1 cellular context compared by ENCODE assay signal in genomic region chr1:18820791-18821641, GRCh38.
TF ChIP-seq lines count a peak whose summit lies in the region.

No MANE protein-coding gene starts in this region.

TF ChIP-seq in HepG2, 621 proteins besides CTCF, POLR2A, EP300 and RAD21 (continued from another document and continues in another):
- no peak for TF ChIP-seq HINFP (CRISPR knock-in tag; IDR thresholded peaks at IDR 0.05; ENCODE audit: low read depth)
- TF ChIP-seq E2F1 (CRISPR knock-in tag; IDR thresholded peaks at IDR 0.05): no peak
- TF ChIP-seq ASH2L (IDR thresholded peaks at IDR 0.05; ENCODE audit: insufficient read length, low read depth, low read length): no peak
- 0 out of 2 replicates have a peak, but pooled peaks have one; percentile 22 for TF ChIP-seq BCL3 (CRISPR knock-in tag; IDR thresholded peaks at IDR 0.05)
- peak; percentile 56; the same call in 1 of the 2 replicates for TF ChIP-seq KDM2A (CRISPR knock-in tag; IDR thresholded peaks at IDR 0.05; ENCODE audit: borderline replicate concordance, low read depth)
- TF ChIP-seq ZNF598 (CRISPR knock-in tag; IDR thresholded peaks at IDR 0.05; ENCODE audit: borderline replicate concordance): peak; percentile 67; the same call in 1 of the 2 replicates
- TF ChIP-seq ZNF687 (CRISPR knock-in tag; IDR thresholded peaks at IDR 0.05): peak; percentile 28; the same call in 1 of the 2 replicates
- no peak for TF ChIP-seq TIGD3 (CRISPR knock-in tag; IDR thresholded peaks at IDR 0.05; ENCODE audit: borderline replicate concordance)
- 0 out of 2 replicates have a peak, but pooled peaks have one; percentile 48 for TF ChIP-seq ZNF350 (CRISPR knock-in tag; IDR thresholded peaks at IDR 0.05; ENCODE audit: borderline replicate concordance, low read depth)
- TF ChIP-seq BHLHE40 (IDR thresholded peaks at IDR 0.05; ENCODE audit: low read length): peak; percentile 26; the same call in 1 of the 2 replicates
- peak; percentile 32 for TF ChIP-seq ZNF407 (CRISPR knock-in tag; IDR thresholded peaks at IDR 0.05; ENCODE audit: not compliant biosample characterization)
- 0 out of 2 replicates have a peak, but pooled peaks have one; percentile 57 for TF ChIP-seq SMAD1 (CRISPR knock-in tag; IDR thresholded peaks at IDR 0.05; ENCODE audit: borderline replicate concordance, low read depth)
- TF ChIP-seq ZBTB7A (CRISPR knock-in tag; IDR thresholded peaks at IDR 0.05): no peak
- TF ChIP-seq IKZF4 (CRISPR knock-in tag; IDR thresholded peaks at IDR 0.05; ENCODE audit: borderline replicate concordance, low read depth, not compliant biosample characterization): no peak
- peak; percentile 38; the same call in 1 of the 2 replicates for TF ChIP-seq UBTF (CRISPR knock-in tag; IDR thresholded peaks at IDR 0.05)
- peak; percentile 48; the same call in 1 of the 2 replicates for TF ChIP-seq ZNF768 (CRISPR knock-in tag; IDR thresholded peaks at IDR 0.05)
- no peak for TF ChIP-seq TARDBP (CRISPR knock-in tag; IDR thresholded peaks at IDR 0.05)
- no peak for TF ChIP-seq THYN1 (CRISPR knock-in tag; IDR thresholded peaks at IDR 0.05; ENCODE audit: borderline replicate concordance, low read depth)
- TF ChIP-seq NKX3-1 (CRISPR knock-in tag; IDR thresholded peaks at IDR 0.05): no peak
- no peak for TF ChIP-seq TBP (CRISPR knock-in tag; IDR thresholded peaks at IDR 0.05)
- TF ChIP-seq XRCC5 (optimal IDR thresholded peaks at IDR 0.05; ENCODE audit: low read length): peak; percentile 38
- TF ChIP-seq SETDB1 (CRISPR knock-in tag; IDR thresholded peaks at IDR 0.05; ENCODE audit: borderline replicate concordance): no peak
- peak; percentile 61; the same call in 1 of the 2 replicates for TF ChIP-seq MTF2 (CRISPR knock-in tag; IDR thresholded peaks at IDR 0.05; ENCODE audit: borderline replicate concordance)
- peak; percentile 31 for TF ChIP-seq TEAD3 (CRISPR knock-in tag; optimal IDR thresholded peaks at IDR 0.05; ENCODE audit: borderline replicate concordance)
- TF ChIP-seq SMC3 (IDR thresholded peaks at IDR 0.05; ENCODE audit: low read length): peak; percentile 78
- TF ChIP-seq ZNF570 (CRISPR knock-in tag; IDR thresholded peaks at IDR 0.05; ENCODE audit: borderline replicate concordance): no peak
- TF ChIP-seq NR2C2 (CRISPR knock-in tag; IDR thresholded peaks at IDR 0.05; ENCODE audit: borderline replicate concordance): no peak
- no peak for TF ChIP-seq ZNF749 (CRISPR knock-in tag; IDR thresholded peaks at IDR 0.05; ENCODE audit: borderline replicate concordance)
- TF ChIP-seq ZNF501 (CRISPR knock-in tag; IDR thresholded peaks at IDR 0.05): 0 out of 2 replicates have a peak, but pooled peaks have one; percentile 27
- TF ChIP-seq ZNF274 (CRISPR knock-in tag; IDR thresholded peaks at IDR 0.05): 0 out of 2 replicates have a peak, but pooled peaks have one; percentile 27
- TF ChIP-seq CCDC6 (CRISPR knock-in tag; IDR thresholded peaks at IDR 0.05): no peak
- TF ChIP-seq ZBTB46 (CRISPR knock-in tag; IDR thresholded peaks at IDR 0.05; ENCODE audit: borderline replicate concordance): no peak
- no peak for TF ChIP-seq MXD3 (CRISPR knock-in tag; IDR thresholded peaks at IDR 0.05)
- TF ChIP-seq ZSCAN25 (CRISPR knock-in tag; IDR thresholded peaks at IDR 0.05): no peak
- no peak for TF ChIP-seq ZNF343 (CRISPR knock-in tag; IDR thresholded peaks at IDR 0.05)
- no peak for TF ChIP-seq GATAD2A (CRISPR knock-in tag; IDR thresholded peaks at IDR 0.05)
